Comparison of ENCODE assay signal across 8 cellular contexts in genomic region chr7:6381846-6382245, GRCh38. TPM values are rescaled to one million over a fixed set of nuclear protein-coding genes. Genes with fewer than 3 reads are reported as not detected.
DNase-seq lines count a peak whose midpoint lies in the region; ATAC-seq and TF ChIP-seq lines count a peak whose summit lies in the region.
"Not testable (repeated sequence)": the region's sequence is repeated elsewhere in the genome, so short reads cannot be mapped to it uniquely, and the experiment has no call there.

No MANE protein-coding gene starts in this region.

- not testable (repeated sequence) for H2BK15ac ChIP-seq in H9 (ENCODE audit: low read depth, low read length)

- not testable (repeated sequence) for H2AK5ac ChIP-seq in H9 (ENCODE audit: insufficient read length, low read length); trophoblast cell (ENCODE audit: low read length)

- not testable (repeated sequence) for H4K8ac ChIP-seq in H9 (replicated peaks; ENCODE audit: insufficient read length, low read depth, low read length); trophoblast cell (ENCODE audit: low read depth, low read length)

- not testable (repeated sequence) for H3K14ac ChIP-seq in H9 (ENCODE audit: insufficient read depth, low read length); trophoblast cell (ENCODE audit: low read length)

- H3K4me3 ChIP-seq in BLaER1 treated with 17β-estradiol and CSF1 and Interleukin-3, amounts not matched to agents 10 nM and 100 nM; SK-N-MC; trophoblast cell (ENCODE audit: low read depth, low read length); transverse colon: not testable (repeated sequence)

- not testable (repeated sequence) for H3K23me2 ChIP-seq in H9 (ENCODE audit: insufficient read length, low read depth, low read length, poor library complexity, severe bottlenecking)

- H3K18ac ChIP-seq in H9 (ENCODE audit: insufficient read length, low read depth, low read length); trophoblast cell (ENCODE audit: low read length): not testable (repeated sequence)

- H3K9me3 ChIP-seq in BLaER1 treated with 17β-estradiol and CSF1 and Interleukin-3, amounts not matched to agents 10 nM and 100 nM (replicated peaks in 1 of 11); H9 (ENCODE audit: control insufficient read depth, low read depth, low read length); SK-N-MC (ENCODE audit: low read depth, low read length); trophoblast cell (ENCODE audit: insufficient read depth, low read depth, low read length); transverse colon: not testable (repeated sequence)

- H3K9me3 Mint-ChIP-seq in H9; activated T-cell treated with anti-CD3 and anti-CD28 coated beads, Interleukin-2, amount 50 U/mL, for 72 hours; central memory CD8-positive, alpha-beta T cell: not testable (repeated sequence)

- DNase-seq in H9; SK-N-MC (ENCODE audit: low read depth, low spot score); activated T-cell treated with anti-CD3 and anti-CD28 coated beads, Interleukin-2, amount 50 U/mL, for 72 hours; central memory CD8-positive, alpha-beta T cell (ENCODE audit: low spot score in 2 of 2); transverse colon: not testable (repeated sequence)
- DNase-seq in kidney tubule cell (ENCODE audit: low spot score) (peak; percentile 52), trophoblast cell (peak in 1 of 2 donors; percentile 28)

- not testable (repeated sequence) for TF ChIP-seq EP300 in transverse colon (IDR thresholded peaks at IDR 0.05; ENCODE audit: low read depth)

- H3K9ac ChIP-seq in BLaER1 treated with 17β-estradiol and CSF1 and Interleukin-3, amounts not matched to agents 10 nM and 100 nM = peak overlapping the region in 2 of 11 experiments; percentile 5 to 31; a peak in 2 of 22 replicates
- not testable (repeated sequence) for H3K9ac ChIP-seq in H9 (ENCODE audit: extremely low read depth, insufficient read length, low read length); SK-N-MC (ENCODE audit: insufficient read length); trophoblast cell (ENCODE audit: low read length)

- peaks cover 27 to 94% (median 78%) of the 10 kb centered on the region in 11 experiments for H3K36me3 ChIP-seq in BLaER1 treated with 17β-estradiol and CSF1 and Interleukin-3, amounts not matched to agents 10 nM and 100 nM
- H3K36me3 ChIP-seq in SK-N-MC (ENCODE audit: insufficient read depth, low read length) = peaks cover 53% of the 10 kb centered on the region
- H3K36me3 ChIP-seq in trophoblast cell (ENCODE audit: control insufficient read depth in 1 of 2, insufficient read depth in 2 of 2, low read length in 2 of 2) = peaks cover 2 to 13% of the 10 kb centered on the region in 2 experiments
- peaks cover 0 to 10% (median 2%) of the 10 kb centered on the region in 4 donors for H3K36me3 ChIP-seq in transverse colon

- H3K36me3 Mint-ChIP-seq in H9 (ENCODE audit: insufficient read depth in 1 of 3, low read depth in 3 of 3) = peaks cover 9 to 31% (median 26%) of the 10 kb centered on the region in 3 experiments; a peak in 6 of 7 replicates
- not testable (repeated sequence) for H3K36me3 Mint-ChIP-seq in activated T-cell treated with anti-CD3 and anti-CD28 coated beads, Interleukin-2, amount 50 U/mL, for 72 hours (ENCODE audit: insufficient read depth in 2 of 2)
- peaks cover 24% of the 10 kb centered on the region for H3K36me3 Mint-ChIP-seq in central memory CD8-positive, alpha-beta T cell (ENCODE audit: insufficient read depth)

- in situ Hi-C loops in transverse colon (cut with MboI; ENCODE audit: low pct_ligation_motif_present in 1 of 4, low pct_unique_long_range_greater_than_20kb in 1 of 4, low sequenced_read_pairs in 3 of 4) = not testable (repeated sequence)

- not testable (repeated sequence) for TF ChIP-seq POLR2A in transverse colon (IDR thresholded peaks at IDR 0.05)

- H3K27ac ChIP-seq in BLaER1 treated with 17β-estradiol and CSF1 and Interleukin-3, amounts not matched to agents 10 nM and 100 nM = peak overlapping the region in 5 of 11 experiments; percentile 13 to 66 (median 52); a peak in 7 of 22 replicates
- H3K27ac ChIP-seq in H9 (ENCODE audit: insufficient read length, low read depth, low read length); trophoblast cell (ENCODE audit: low read depth, low read length): not testable (repeated sequence)
- H3K27ac ChIP-seq in SK-N-MC (peak overlapping the region; percentile 12; the same call in 1 of the 2 replicates), transverse colon (peak overlapping the region in 3 of 4 donors; percentile 44 to 98 (median 86))

- not testable (repeated sequence) for H3T11ph ChIP-seq in H9 (ENCODE audit: low read length)

- not testable (repeated sequence) for H3K23ac ChIP-seq in H9 (ENCODE audit: insufficient read length, low read depth, low read length); trophoblast cell (ENCODE audit: low read length)

- H2AFZ ChIP-seq in H9 (ENCODE audit: low read length); trophoblast cell (ENCODE audit: insufficient read depth, low read length, poor library complexity): not testable (repeated sequence)

- TF ChIP-seq CTCF in H9 (conservative IDR thresholded peaks at IDR 0.05); transverse colon (IDR thresholded peaks at IDR 0.05): not testable (repeated sequence)

- H3K4me1 Mint-ChIP-seq in H9 = peaks cover 51 to 58% of the 10 kb centered on the region in 2 experiments
- H3K4me1 Mint-ChIP-seq in activated T-cell treated with anti-CD3 and anti-CD28 coated beads, Interleukin-2, amount 50 U/mL, for 72 hours (ENCODE audit: low read depth) = peaks cover 81% of the 10 kb centered on the region
- peaks cover 73% of the 10 kb centered on the region for H3K4me1 Mint-ChIP-seq in central memory CD8-positive, alpha-beta T cell

- not testable (repeated sequence) for H3K79me1 ChIP-seq in H9 (ENCODE audit: insufficient read depth, low read depth, low read length, poor library complexity, severe bottlenecking); trophoblast cell (ENCODE audit: low read length)

- not testable (repeated sequence) for H3K56ac ChIP-seq in H9 (ENCODE audit: insufficient read length, low read depth, low read length)

- H4K5ac ChIP-seq in H9 (ENCODE audit: insufficient read length, low read depth, low read length) = not testable (repeated sequence)

- peaks cover 100% of the 10 kb centered on the region in 11 experiments for H4K20me1 ChIP-seq in BLaER1 treated with 17β-estradiol and CSF1 and Interleukin-3, amounts not matched to agents 10 nM and 100 nM
- H4K20me1 ChIP-seq in H9 (ENCODE audit: control insufficient read depth, insufficient read depth, insufficient read length) = not testable (repeated sequence)

- H3K27me3 ChIP-seq in BLaER1 treated with 17β-estradiol and CSF1 and Interleukin-3, amounts not matched to agents 10 nM and 100 nM; H9 (ENCODE audit: insufficient read depth, low read length); trophoblast cell (ENCODE audit: insufficient read depth, low read length); transverse colon: not testable (repeated sequence)

- peak overlapping the region; percentile 6 to 98 (median 56); a peak in 18 of 22 replicates for H3K4me2 ChIP-seq in BLaER1 treated with 17β-estradiol and CSF1 and Interleukin-3, amounts not matched to agents 10 nM and 100 nM
- not testable (repeated sequence) for H3K4me2 ChIP-seq in H9 (ENCODE audit: insufficient read depth, insufficient read length, low read length); trophoblast cell (ENCODE audit: low read length)

- H3K4ac ChIP-seq in H9 (ENCODE audit: low read depth, low read length) = not testable (repeated sequence)
- H3K4ac ChIP-seq in trophoblast cell (ENCODE audit: low read depth, low read length) = peak overlapping the region; percentile 68

- H3K4me1 ChIP-seq in BLaER1 treated with 17β-estradiol and CSF1 and Interleukin-3, amounts not matched to agents 10 nM and 100 nM = peaks cover 57 to 100% (median 84%) of the 10 kb centered on the region in 10 experiments
- H3K4me1 ChIP-seq in H9 (ENCODE audit: insufficient read depth, low read length) = peaks cover 12% of the 10 kb centered on the region
- H3K4me1 ChIP-seq in trophoblast cell (ENCODE audit: control insufficient read depth in 1 of 2, insufficient read depth in 2 of 2, low read length in 2 of 2) = peaks cover 24% of the 10 kb centered on the region in 2 experiments
- H3K4me1 ChIP-seq in transverse colon = peaks cover 44 to 100% (median 92%) of the 10 kb centered on the region in 4 donors

- WGBS in H9 (ENCODE audit: extremely low coverage, insufficient read length, low lambda C conversion rate) = no CpG with 5 or more reads among the region's 11 CpGs
- WGBS in trophoblast cell (ENCODE audit: extremely low coverage, insufficient coverage, insufficient read length) = no CpG with 5 or more reads among the region's 11 CpGs
- 87 to 91% methylated on average over 8 to 11 of the region's 11 CpGs for WGBS in transverse colon (ENCODE audit: low coverage in 1 of 2), 2 donors

- H4K12ac ChIP-seq in trophoblast cell (ENCODE audit: low read depth, low read length) = not testable (repeated sequence)

- H2BK120ac ChIP-seq in H9 (ENCODE audit: low read depth, low read length, poor library complexity, severe bottlenecking); trophoblast cell (ENCODE audit: insufficient read depth, low read length, poor library complexity): not testable (repeated sequence)

- peak overlapping the region in 2 of 3 experiments; percentile 54 to 95; a peak in 4 of 7 replicates for H3K27ac Mint-ChIP-seq in H9
- peak overlapping the region; percentile 86 for H3K27ac Mint-ChIP-seq in activated T-cell treated with anti-CD3 and anti-CD28 coated beads, Interleukin-2, amount 50 U/mL, for 72 hours
- H3K27ac Mint-ChIP-seq in central memory CD8-positive, alpha-beta T cell (ENCODE audit: low read depth) = peak overlapping the region; percentile 64

- not testable (repeated sequence) for H2BK20ac ChIP-seq in H9 (ENCODE audit: low read depth, low read length, poor library complexity, severe bottlenecking)

- H3K79me2 ChIP-seq in H9 (ENCODE audit: insufficient read depth, low read length) (peaks cover 91% of the 10 kb centered on the region), trophoblast cell (ENCODE audit: control insufficient read depth, insufficient read depth, low read length, poor library complexity) (peaks cover 44% of the 10 kb centered on the region)

- not testable (repeated sequence) for ATAC-seq in activated T-cell treated with anti-CD3 and anti-CD28 coated beads, Interleukin-2, amount 50 U/mL, for 72 hours (replicated peaks in 1 of 2); central memory CD8-positive, alpha-beta T cell (replicated peaks; ENCODE audit: extremely low read depth, poor library complexity, severe bottlenecking)

- H3K4me3 Mint-ChIP-seq in H9; activated T-cell treated with anti-CD3 and anti-CD28 coated beads, Interleukin-2, amount 50 U/mL, for 72 hours: not testable (repeated sequence)
- H3K4me3 Mint-ChIP-seq in central memory CD8-positive, alpha-beta T cell = peak overlapping the region; percentile 41

- not testable (repeated sequence) for H3K27me3 Mint-ChIP-seq in H9 (ENCODE audit: low read depth); activated T-cell treated with anti-CD3 and anti-CD28 coated beads, Interleukin-2, amount 50 U/mL, for 72 hours (ENCODE audit: low read depth); central memory CD8-positive, alpha-beta T cell

- H4K91ac ChIP-seq in H9 (ENCODE audit: insufficient read length, low read depth, low read length); trophoblast cell (ENCODE audit: low read depth, low read length): not testable (repeated sequence)

- intact Hi-C loops in transverse colon (cut with DNase I; ENCODE audit: low total_unique reads) = not testable (repeated sequence)

- not testable (repeated sequence) for H2BK12ac ChIP-seq in H9 (ENCODE audit: insufficient read length, low read depth, low read length); trophoblast cell (ENCODE audit: low read length)

- not testable (repeated sequence) for H2BK5ac ChIP-seq in H9 (ENCODE audit: insufficient read length, low read length); trophoblast cell (ENCODE audit: low read depth, low read length, poor library complexity)

RNA-seq across cellular contexts. Expression of gene RAC1, which starts 7.5 kb away (rescaled TPM):
- total RNA-seq in H9 (2021) = 245 and 255 TPM in 2 replicates
- 100 to 1,000 TPM; 171 to 176 TPM for total RNA-seq in activated T-cell treated with anti-CD3 and anti-CD28 coated beads, Interleukin-2, amount 50 U/mL, for 72 hours
- 370 and 371 TPM in 2 replicates for polyA plus RNA-seq in trophoblast cell (2013)
- total RNA-seq in transverse colon = 100 to 1,000 TPM; 102 to 196 (median 164) TPM

RNA-seq across cellular contexts. Expression of gene FAM220A, which starts 33.1 kb away (rescaled TPM):
- total RNA-seq in H9 (2021) (15.0 and 17.3 TPM in 2 replicates), transverse colon (10 to 100 TPM; 13.4 to 50.7 (median 15.0) TPM)
- total RNA-seq in activated T-cell treated with anti-CD3 and anti-CD28 coated beads, Interleukin-2, amount 50 U/mL, for 72 hours = 10 to 100 TPM; 15.0 to 19.6 TPM
- polyA plus RNA-seq in trophoblast cell (2013) = 19.5 and 19.8 TPM in 2 replicates
